1 cellular context compared by ENCODE assay signal in genomic region chr12:6867407-6868210, GRCh38.
TF ChIP-seq lines count a peak whose summit lies in the region.

Gene TPI1 (plus strand): TSS chr12:6867531. CDS start chr12:6867567, 36 bp downstream.

TF ChIP-seq in HEK293, 187 proteins besides CTCF, POLR2A, EP300 and RAD21 (continued from another document and continues in another):
- TF ChIP-seq, protein P1, sequence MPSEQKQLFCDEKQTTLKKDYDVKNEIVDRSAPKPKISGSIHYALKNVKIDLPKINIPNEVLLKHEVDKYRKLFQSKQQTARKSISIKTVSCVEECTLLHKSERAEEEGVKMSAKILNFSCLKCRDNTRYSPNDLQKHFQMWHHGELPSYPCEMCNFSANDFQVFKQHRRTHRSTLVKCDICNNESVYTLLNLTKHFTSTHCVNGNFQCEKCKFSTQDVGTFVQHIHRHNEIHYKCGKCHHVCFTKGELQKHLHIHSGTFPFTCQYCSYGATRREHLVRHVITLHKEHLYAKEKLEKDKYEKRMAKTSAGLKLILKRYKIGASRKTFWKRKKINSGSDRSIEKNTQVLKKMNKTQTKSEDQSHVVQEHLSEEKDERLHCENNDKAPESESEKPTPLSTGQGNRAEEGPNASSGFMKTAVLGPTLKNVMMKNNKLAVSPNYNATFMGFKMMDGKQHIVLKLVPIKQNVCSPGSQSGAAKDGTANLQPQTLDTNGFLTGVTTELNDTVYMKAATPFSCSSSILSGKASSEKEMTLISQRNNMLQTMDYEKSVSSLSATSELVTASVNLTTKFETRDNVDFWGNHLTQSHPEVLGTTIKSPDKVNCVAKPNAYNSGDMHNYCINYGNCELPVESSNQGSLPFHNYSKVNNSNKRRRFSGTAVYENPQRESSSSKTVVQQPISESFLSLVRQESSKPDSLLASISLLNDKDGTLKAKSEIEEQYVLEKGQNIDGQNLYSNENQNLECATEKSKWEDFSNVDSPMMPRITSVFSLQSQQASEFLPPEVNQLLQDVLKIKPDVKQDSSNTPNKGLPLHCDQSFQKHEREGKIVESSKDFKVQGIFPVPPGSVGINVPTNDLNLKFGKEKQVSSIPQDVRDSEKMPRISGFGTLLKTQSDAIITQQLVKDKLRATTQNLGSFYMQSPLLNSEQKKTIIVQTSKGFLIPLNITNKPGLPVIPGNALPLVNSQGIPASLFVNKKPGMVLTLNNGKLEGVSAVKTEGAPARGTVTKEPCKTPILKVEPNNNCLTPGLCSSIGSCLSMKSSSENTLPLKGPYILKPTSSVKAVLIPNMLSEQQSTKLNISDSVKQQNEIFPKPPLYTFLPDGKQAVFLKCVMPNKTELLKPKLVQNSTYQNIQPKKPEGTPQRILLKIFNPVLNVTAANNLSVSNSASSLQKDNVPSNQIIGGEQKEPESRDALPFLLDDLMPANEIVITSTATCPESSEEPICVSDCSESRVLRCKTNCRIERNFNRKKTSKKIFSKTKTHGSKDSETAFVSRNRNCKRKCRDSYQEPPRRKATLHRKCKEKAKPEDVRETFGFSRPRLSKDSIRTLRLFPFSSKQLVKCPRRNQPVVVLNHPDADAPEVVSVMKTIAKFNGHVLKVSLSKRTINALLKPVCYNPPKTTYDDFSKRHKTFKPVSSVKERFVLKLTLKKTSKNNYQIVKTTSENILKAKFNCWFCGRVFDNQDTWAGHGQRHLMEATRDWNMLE (tag by site-specific recombination; conservative IDR thresholded peaks at IDR 0.05; ENCODE audit: low read depth): no peak
- peak; percentile 56 for TF ChIP-seq ZNF324 (tag by site-specific recombination; IDR thresholded peaks at IDR 0.05)
- TF ChIP-seq ZNF146 (tag by site-specific recombination; IDR thresholded peaks at IDR 0.05): 0 out of 2 replicates have a peak, but pooled peaks have one; percentile 1
- TF ChIP-seq ZNF580 (tag by site-specific recombination; IDR thresholded peaks at IDR 0.05): no peak
- no peak for TF ChIP-seq ZNF513 (tag by site-specific recombination; IDR thresholded peaks at IDR 0.05)
- no peak for TF ChIP-seq ZNF776 (tag by site-specific recombination; IDR thresholded peaks at IDR 0.05; ENCODE audit: borderline replicate concordance)
- no peak for TF ChIP-seq ZNF610 (tag by site-specific recombination; IDR thresholded peaks at IDR 0.05; ENCODE audit: borderline replicate concordance)
- TF ChIP-seq ZNF596 (tag by site-specific recombination; IDR thresholded peaks at IDR 0.05): no peak; the same call in none of the 2 replicates
- peak; percentile 57; the same call in 1 of the 2 replicates for TF ChIP-seq ZXDB (tag by site-specific recombination; IDR thresholded peaks at IDR 0.05)
- no peak for TF ChIP-seq ZNF623 (tag by site-specific recombination; IDR thresholded peaks at IDR 0.05)
- TF ChIP-seq ZNF335 (tag by site-specific recombination; conservative IDR thresholded peaks at IDR 0.05): no peak
- peak; percentile 91 for TF ChIP-seq ZBTB48 (tag by site-specific recombination; IDR thresholded peaks at IDR 0.05)
- TF ChIP-seq ZNF433 (tag by site-specific recombination; IDR thresholded peaks at IDR 0.05; ENCODE audit: low read depth): no peak
- no peak for TF ChIP-seq ZNF560 (tag by site-specific recombination; IDR thresholded peaks at IDR 0.05; ENCODE audit: borderline replicate concordance)
- TF ChIP-seq ZNF510 (tag by site-specific recombination; IDR thresholded peaks at IDR 0.05; ENCODE audit: insufficient replicate concordance): no peak
- TF ChIP-seq ZNF600 (tag by site-specific recombination; IDR thresholded peaks at IDR 0.05): no peak
- TF ChIP-seq ZNF350 (tag by site-specific recombination; IDR thresholded peaks at IDR 0.05): no peak
- TF ChIP-seq ZNF76 (tag by site-specific recombination; IDR thresholded peaks at IDR 0.05; ENCODE audit: borderline replicate concordance, low read depth): peak; percentile 64; the same call in 1 of the 2 replicates
- TF ChIP-seq ZNF157 (tag by site-specific recombination; IDR thresholded peaks at IDR 0.05): no peak
- TF ChIP-seq, protein P2, sequence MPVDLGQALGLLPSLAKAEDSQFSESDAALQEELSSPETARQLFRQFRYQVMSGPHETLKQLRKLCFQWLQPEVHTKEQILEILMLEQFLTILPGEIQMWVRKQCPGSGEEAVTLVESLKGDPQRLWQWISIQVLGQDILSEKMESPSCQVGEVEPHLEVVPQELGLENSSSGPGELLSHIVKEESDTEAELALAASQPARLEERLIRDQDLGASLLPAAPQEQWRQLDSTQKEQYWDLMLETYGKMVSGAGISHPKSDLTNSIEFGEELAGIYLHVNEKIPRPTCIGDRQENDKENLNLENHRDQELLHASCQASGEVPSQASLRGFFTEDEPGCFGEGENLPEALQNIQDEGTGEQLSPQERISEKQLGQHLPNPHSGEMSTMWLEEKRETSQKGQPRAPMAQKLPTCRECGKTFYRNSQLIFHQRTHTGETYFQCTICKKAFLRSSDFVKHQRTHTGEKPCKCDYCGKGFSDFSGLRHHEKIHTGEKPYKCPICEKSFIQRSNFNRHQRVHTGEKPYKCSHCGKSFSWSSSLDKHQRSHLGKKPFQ (tag by site-specific recombination; IDR thresholded peaks at IDR 0.05): no peak
- no peak for TF ChIP-seq ZNF16 (tag by site-specific recombination; IDR thresholded peaks at IDR 0.05; ENCODE audit: low read depth)
- no peak for TF ChIP-seq ZNF221 (tag by site-specific recombination; IDR thresholded peaks at IDR 0.05; ENCODE audit: borderline replicate concordance)
- TF ChIP-seq SCRT1 (tag by site-specific recombination; IDR thresholded peaks at IDR 0.05; ENCODE audit: borderline replicate concordance): no peak
- peak; percentile 82; the same call in 1 of the 2 replicates for TF ChIP-seq ZNF391 (tag by site-specific recombination; IDR thresholded peaks at IDR 0.05; ENCODE audit: borderline replicate concordance, low read depth)
- no peak for TF ChIP-seq MZF1 (tag by site-specific recombination; IDR thresholded peaks at IDR 0.05; ENCODE audit: borderline replicate concordance)
- TF ChIP-seq ZSCAN5A (tag by site-specific recombination; IDR thresholded peaks at IDR 0.05): 0 out of 2 replicates have a peak, but pooled peaks have one; percentile 71
- TF ChIP-seq KLF17 (tag by site-specific recombination; IDR thresholded peaks at IDR 0.05): 0 out of 2 replicates have a peak, but pooled peaks have one; percentile 50
- no peak for TF ChIP-seq ZNF514 (tag by site-specific recombination; IDR thresholded peaks at IDR 0.05)
- no peak for TF ChIP-seq ZNF501 (tag by site-specific recombination; IDR thresholded peaks at IDR 0.05)
- TF ChIP-seq ZNF211 (tag by site-specific recombination; IDR thresholded peaks at IDR 0.05; ENCODE audit: low read depth): no peak
- 0 out of 2 replicates have a peak, but pooled peaks have one; percentile 27 for TF ChIP-seq ZNF423 (tag by site-specific recombination; IDR thresholded peaks at IDR 0.05)
- TF ChIP-seq YY2 (tag by site-specific recombination; IDR thresholded peaks at IDR 0.05): peak; percentile 41; the same call in 1 of the 2 replicates
- no peak for TF ChIP-seq ZNF266 (tag by site-specific recombination; IDR thresholded peaks at IDR 0.05; ENCODE audit: low read depth)
- no peak for TF ChIP-seq PBX3 (CRISPR knock-in tag; IDR thresholded peaks at IDR 0.05)
- TF ChIP-seq, protein P3, sequence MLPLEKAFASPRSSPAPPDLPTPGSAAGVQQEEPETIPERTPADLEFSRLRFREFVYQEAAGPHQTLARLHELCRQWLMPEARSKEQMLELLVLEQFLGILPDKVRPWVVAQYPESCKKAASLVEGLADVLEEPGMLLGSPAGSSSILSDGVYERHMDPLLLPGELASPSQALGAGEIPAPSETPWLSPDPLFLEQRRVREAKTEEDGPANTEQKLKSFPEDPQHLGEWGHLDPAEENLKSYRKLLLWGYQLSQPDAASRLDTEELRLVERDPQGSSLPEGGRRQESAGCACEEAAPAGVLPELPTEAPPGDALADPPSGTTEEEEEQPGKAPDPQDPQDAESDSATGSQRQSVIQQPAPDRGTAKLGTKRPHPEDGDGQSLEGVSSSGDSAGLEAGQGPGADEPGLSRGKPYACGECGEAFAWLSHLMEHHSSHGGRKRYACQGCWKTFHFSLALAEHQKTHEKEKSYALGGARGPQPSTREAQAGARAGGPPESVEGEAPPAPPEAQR (tag by site-specific recombination; IDR thresholded peaks at IDR 0.05): no peak
- TF ChIP-seq ZBTB7A (tag by site-specific recombination; IDR thresholded peaks at IDR 0.05; ENCODE audit: low read depth): no peak; the same call in 1 of the 2 replicates
- TF ChIP-seq ZNF621 (tag by site-specific recombination; IDR thresholded peaks at IDR 0.05): no peak
- peak; percentile 95 for TF ChIP-seq ZBTB6 (tag by site-specific recombination; IDR thresholded peaks at IDR 0.05)
- TF ChIP-seq ZNF571 (tag by site-specific recombination; IDR thresholded peaks at IDR 0.05): no peak
- TF ChIP-seq, protein P4, sequence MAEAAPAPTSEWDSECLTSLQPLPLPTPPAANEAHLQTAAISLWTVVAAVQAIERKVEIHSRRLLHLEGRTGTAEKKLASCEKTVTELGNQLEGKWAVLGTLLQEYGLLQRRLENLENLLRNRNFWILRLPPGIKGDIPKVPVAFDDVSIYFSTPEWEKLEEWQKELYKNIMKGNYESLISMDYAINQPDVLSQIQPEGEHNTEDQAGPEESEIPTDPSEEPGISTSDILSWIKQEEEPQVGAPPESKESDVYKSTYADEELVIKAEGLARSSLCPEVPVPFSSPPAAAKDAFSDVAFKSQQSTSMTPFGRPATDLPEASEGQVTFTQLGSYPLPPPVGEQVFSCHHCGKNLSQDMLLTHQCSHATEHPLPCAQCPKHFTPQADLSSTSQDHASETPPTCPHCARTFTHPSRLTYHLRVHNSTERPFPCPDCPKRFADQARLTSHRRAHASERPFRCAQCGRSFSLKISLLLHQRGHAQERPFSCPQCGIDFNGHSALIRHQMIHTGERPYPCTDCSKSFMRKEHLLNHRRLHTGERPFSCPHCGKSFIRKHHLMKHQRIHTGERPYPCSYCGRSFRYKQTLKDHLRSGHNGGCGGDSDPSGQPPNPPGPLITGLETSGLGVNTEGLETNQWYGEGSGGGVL (tag by site-specific recombination; IDR thresholded peaks at IDR 0.05): peak; percentile 62
- TF ChIP-seq ZNF214 (tag by site-specific recombination; IDR thresholded peaks at IDR 0.05; ENCODE audit: borderline replicate concordance): no peak
